ENCODE assay signal across 8 cellular contexts in the genomic region with DNA sequence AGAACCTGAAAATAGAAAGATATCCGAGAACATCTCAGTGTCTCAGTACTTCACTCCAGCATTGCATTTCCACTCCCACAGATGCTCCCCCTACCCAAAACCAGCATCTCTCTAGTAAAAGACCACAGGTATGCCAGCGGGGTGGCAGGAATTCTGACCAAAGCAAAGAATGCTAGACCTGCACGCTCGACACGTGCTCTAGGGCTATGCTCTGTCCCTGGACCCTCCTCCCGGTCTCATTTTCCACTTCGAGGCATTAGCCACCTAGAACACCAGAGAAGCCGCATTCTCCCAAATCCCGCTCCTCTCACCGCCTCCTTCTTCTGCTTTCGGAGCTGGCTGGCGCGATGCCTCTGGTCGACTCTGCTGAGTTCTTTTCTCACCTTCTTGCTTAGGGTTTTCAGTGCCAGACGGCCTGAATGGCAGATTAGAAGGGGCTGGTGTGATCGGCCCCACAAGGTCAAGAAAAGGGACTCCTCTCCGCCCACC. TPM values are rescaled to one million over a fixed set of nuclear protein-coding genes. Genes with fewer than 3 reads are reported as not detected.
DNase-seq lines count a peak whose midpoint lies in the region; ATAC-seq and TF ChIP-seq lines count a peak whose summit lies in the region.

No MANE protein-coding gene starts in this region.

- TF ChIP-seq CTCF in VCaP (conservative IDR thresholded peaks at IDR 0.05): no peak
- no peak for TF ChIP-seq CTCF in heart right ventricle (IDR thresholded peaks at IDR 0.05)
- TF ChIP-seq CTCF in retinal pigment epithelial cell (conservative IDR thresholded peaks at IDR 0.05; ENCODE audit: low read depth, low read length): no peak

- peaks cover 0 to 49% (median 42%) of the 10 kb centered on the region in 9 donors for H3K36me3 ChIP-seq in heart right ventricle

- H3K27ac ChIP-seq in VCaP: peak overlapping the region; percentile 98
- peak overlapping the region in 9 of 10 donors; percentile 70 to 92 (median 87) for H3K27ac ChIP-seq in heart right ventricle

- H3K36me3 Mint-ChIP-seq in T-helper 2 cell treated with Interferon-gamma antibody and Interleukin-4, amounts not matched to agents 5 μg/mL and 100 μg/mL, for 36 hours (ENCODE audit: low read depth): peaks cover 2% of the 10 kb centered on the region

- H3K27me3 ChIP-seq in heart right ventricle: no peaks in the 10 kb centered on the region

- H3K4me3 Mint-ChIP-seq in T-helper 2 cell treated with Interferon-gamma antibody and Interleukin-4, amounts not matched to agents 5 μg/mL and 100 μg/mL, for 36 hours: peak overlapping the region; percentile 96

- H3K4me1 ChIP-seq in heart right ventricle: peaks cover 7 to 31% (median 25%) of the 10 kb centered on the region in 9 donors

- DNase-seq in T-helper 2 cell treated with Interferon-gamma antibody and Interleukin-4, amounts not matched to agents 5 μg/mL and 100 μg/mL, for 36 hours (ENCODE audit: low spot score): no peak
- DNase-seq in T-helper 2 cell (no peak), heart right ventricle (no peak), retinal pigment epithelial cell (ENCODE audit: low read depth) (no peak), superior temporal gyrus (ENCODE audit: extremely low spot score) (no peak), activated T-cell treated with anti-CD3 and anti-CD28 coated beads for 4 hours (no peak)

- WGBS in heart right ventricle, 2 donors: 2% methylated on average over 17 of the region's 17 CpGs

- peaks cover 22% of the 10 kb centered on the region for H3K4me1 Mint-ChIP-seq in T-helper 2 cell treated with Interferon-gamma antibody and Interleukin-4, amounts not matched to agents 5 μg/mL and 100 μg/mL, for 36 hours (ENCODE audit: low read depth)

- no peaks in the 10 kb centered on the region for H3K9me3 ChIP-seq in heart right ventricle

- H3K27me3 Mint-ChIP-seq in T-helper 2 cell treated with Interferon-gamma antibody and Interleukin-4, amounts not matched to agents 5 μg/mL and 100 μg/mL, for 36 hours (ENCODE audit: low read depth): no peaks in the 10 kb centered on the region

- no peak for ATAC-seq in heart right ventricle
- ATAC-seq in GM18868 (IDR thresholded peaks at IDR 0.05; ENCODE audit: unreplicated experiment): no peak

- H3K4me3 ChIP-seq in heart right ventricle: peak overlapping the region; percentile 63 to 97 (median 86)
- H3K4me3 ChIP-seq in retinal pigment epithelial cell (ENCODE audit: low read length): peak overlapping the region; percentile 97

- H3K9me3 Mint-ChIP-seq in T-helper 2 cell treated with Interferon-gamma antibody and Interleukin-4, amounts not matched to agents 5 μg/mL and 100 μg/mL, for 36 hours: no peaks in the 10 kb centered on the region

- peak overlapping the region; percentile 92 for H3K27ac Mint-ChIP-seq in T-helper 2 cell treated with Interferon-gamma antibody and Interleukin-4, amounts not matched to agents 5 μg/mL and 100 μg/mL, for 36 hours

- intact Hi-C loops in heart right ventricle (cut with DNase I): no loop called here

RNA-seq across cellular contexts. Expression of a gene that starts 0.5 kb away (rescaled TPM):
- total RNA-seq in heart right ventricle: 10 to 100 TPM; 17.9 to 30.5 (median 23.4) TPM
- 10 to 100 TPM; 12.8 to 15.4 TPM for polyA plus RNA-seq in heart right ventricle

RNA-seq across cellular contexts. Expression of a gene that starts 1.5 kb away (rescaled TPM):
- 10 to 100 TPM; 21.6 to 33.4 (median 27.0) TPM for total RNA-seq in heart right ventricle
- polyA plus RNA-seq in heart right ventricle: 10 to 100 TPM; 21.0 to 75.1 TPM

RNA-seq across cellular contexts. Expression of a gene that starts 32.0 kb away (rescaled TPM):
- 10 to 100 TPM in 5 of 10 donors, 1 to 10 TPM in 5; 5.3 to 16.0 (median 9.8) TPM for total RNA-seq in heart right ventricle
- 1 to 10 TPM; 2.9 to 4.4 TPM for polyA plus RNA-seq in heart right ventricle

RNA-seq across cellular contexts. Expression of a gene that starts 32.2 kb away (rescaled TPM):
- 10 to 100 TPM; 13.6 to 28.1 (median 20.9) TPM for total RNA-seq in heart right ventricle
- 10 to 100 TPM; 16.8 to 19.3 TPM for polyA plus RNA-seq in heart right ventricle
